Comparison of ENCODE assay signal across 13 cellular contexts in the genomic region with DNA sequence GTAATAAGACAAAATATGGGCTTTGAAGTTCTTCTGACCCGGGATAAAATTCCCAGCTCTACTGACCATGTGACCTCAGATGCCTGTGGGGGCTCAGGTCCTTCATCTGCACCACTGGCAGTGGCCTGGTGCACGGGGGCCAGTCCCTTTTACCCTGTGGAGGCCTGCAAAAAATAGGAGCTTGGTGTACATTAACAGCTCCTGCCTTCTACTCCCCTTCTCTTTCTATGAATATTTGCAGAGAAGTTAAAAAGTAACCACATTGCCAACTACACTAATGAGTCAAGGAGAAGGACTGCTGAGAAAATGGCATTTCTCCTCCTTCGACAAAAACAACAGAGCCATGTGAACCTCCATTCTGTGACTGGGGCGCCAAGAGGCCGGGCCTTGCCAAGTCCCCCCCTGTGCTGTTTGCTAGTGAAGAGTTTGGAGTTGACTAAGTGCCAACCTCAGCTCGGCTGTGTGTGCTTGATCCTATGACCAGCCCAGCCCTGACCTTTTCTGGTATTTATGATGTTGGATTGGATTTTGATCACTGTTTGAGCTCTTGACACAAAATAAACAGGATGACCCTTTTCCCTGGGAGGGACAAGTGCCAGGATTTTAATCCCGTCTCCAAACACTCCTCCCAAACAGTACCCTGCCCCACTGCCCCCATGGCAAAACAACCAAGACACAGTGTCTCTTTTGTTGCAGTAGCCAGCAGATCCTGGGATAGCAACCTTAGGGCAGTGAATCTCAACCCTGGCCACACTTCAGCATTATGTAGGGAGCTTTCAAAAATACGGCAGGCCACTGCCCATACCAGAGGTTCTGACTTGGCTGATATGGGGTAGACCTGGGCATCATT.
DNase-seq lines count a peak whose midpoint lies in the region; ATAC-seq and TF ChIP-seq lines count a peak whose summit lies in the region.
"Had no signal": no experiment of that assay in that cellular context is flagged by ENCODE, and none has a peak within 500 bp of the region (broad histone marks: within the 10 kb centered on the region; RNA-seq: fewer than 3 reads in every experiment).

No MANE protein-coding gene starts in this region.

- intact Hi-C loops in head of caudate nucleus (cut with DNase I), result no loop called here

- H2AK5ac ChIP-seq in trophoblast cell (ENCODE audit: low read length), result no peak overlapping the region

- H3K36me3 ChIP-seq in trophoblast cell (ENCODE audit: control insufficient read depth in 1 of 2, insufficient read depth in 2 of 2, low read length in 2 of 2), result no peaks in the 10 kb centered on the region

- DNase-seq in AG20443 (ENCODE audit: low spot score), result peak; percentile 39
- DNase-seq in NCI-H2029 (lab: John Stamatoyannopoulos, UW), result peak; percentile 50
- DNase-seq in head of caudate nucleus, result peak in 35 of 42 donors; percentile 9 to 79 (median 42)
- DNase-seq in trophoblast cell, result no peak
- no peak for DNase-seq in glutamatergic neuron
- DNase-seq in stimulated activated CD4-positive, alpha-beta T cell treated with anti-CD3 and anti-CD28 coated beads, Interleukin-4, amount 100 ng/mL, for 24 hours, result no peak
- no peak for DNase-seq in NCI-H748 (lab: John Stamatoyannopoulos, UW; ENCODE audit: unreplicated experiment)
- DNase-seq: activated naive CD4-positive, alpha-beta T cell treated with anti-CD3 and anti-CD28 coated beads, Interleukin-2, amount 10 ng/mL, durations not matched to agents 7 days and 5 days; CD4-positive, CD25-positive, alpha-beta regulatory T cell; NCI-H187 treated with DMSO at 0.1 percent for 48 hours; retina; stimulated activated naive CD4-positive, alpha-beta T cell had no signal

- no peak overlapping the region for H3K4me3 Mint-ChIP-seq in glutamatergic neuron (ENCODE audit: unreplicated experiment)
- H3K4me3 Mint-ChIP-seq: activated naive CD4-positive, alpha-beta T cell treated with anti-CD3 and anti-CD28 coated beads, Interleukin-2, amount 10 ng/mL, durations not matched to agents 7 days and 5 days; CD4-positive, CD25-positive, alpha-beta regulatory T cell had no signal

- H3K14ac ChIP-seq in trophoblast cell (ENCODE audit: low read length), result no peak overlapping the region

- no peak overlapping the region for H3K4me2 ChIP-seq in trophoblast cell (ENCODE audit: low read length)

- H3K9me3 ChIP-seq in trophoblast cell (ENCODE audit: insufficient read depth, low read depth, low read length), result no peaks in the 10 kb centered on the region

- H2BK12ac ChIP-seq in trophoblast cell (ENCODE audit: low read length), result peak overlapping the region; percentile 42

- H3K27me3 ChIP-seq in trophoblast cell (ENCODE audit: insufficient read depth, low read length), result no peaks in the 10 kb centered on the region

- H3K79me1 ChIP-seq in trophoblast cell (ENCODE audit: low read length), result peaks cover 6% of the 10 kb centered on the region

- no peak overlapping the region for H2BK120ac ChIP-seq in trophoblast cell (ENCODE audit: insufficient read depth, low read length, poor library complexity)

- H3K27me3 Mint-ChIP-seq in glutamatergic neuron (ENCODE audit: unreplicated experiment), result peaks cover 2% of the 10 kb centered on the region
- H3K27me3 Mint-ChIP-seq: activated naive CD4-positive, alpha-beta T cell treated with anti-CD3 and anti-CD28 coated beads, Interleukin-2, amount 10 ng/mL, durations not matched to agents 7 days and 5 days; CD4-positive, CD25-positive, alpha-beta regulatory T cell had no signal

- no peaks in the 10 kb centered on the region for H3K36me3 Mint-ChIP-seq in glutamatergic neuron (ENCODE audit: unreplicated experiment)
- H3K36me3 Mint-ChIP-seq: activated naive CD4-positive, alpha-beta T cell treated with anti-CD3 and anti-CD28 coated beads, Interleukin-2, amount 10 ng/mL, durations not matched to agents 7 days and 5 days; CD4-positive, CD25-positive, alpha-beta regulatory T cell had no signal

- peak overlapping the region; percentile 20 for H4K91ac ChIP-seq in trophoblast cell (ENCODE audit: low read depth, low read length)

- H3K79me2 ChIP-seq in trophoblast cell (ENCODE audit: control insufficient read depth, insufficient read depth, low read length, poor library complexity), result no peaks in the 10 kb centered on the region

- H3K4me1 ChIP-seq in trophoblast cell (ENCODE audit: control insufficient read depth in 1 of 2, insufficient read depth in 2 of 2, low read length in 2 of 2), result peaks cover 11 to 13% of the 10 kb centered on the region in 2 experiments

- TF ChIP-seq CTCF in glutamatergic neuron (IDR thresholded peaks at IDR 0.05; ENCODE audit: partially characterized antibody, unreplicated experiment), result no peak

- no peak overlapping the region for H4K12ac ChIP-seq in trophoblast cell (ENCODE audit: low read depth, low read length)

- H3K4me3 ChIP-seq in trophoblast cell (ENCODE audit: low read depth, low read length), result no peak overlapping the region

- peaks cover 4% of the 10 kb centered on the region for H3K4me1 Mint-ChIP-seq in glutamatergic neuron (ENCODE audit: low read depth, unreplicated experiment)
- H3K4me1 Mint-ChIP-seq: activated naive CD4-positive, alpha-beta T cell treated with anti-CD3 and anti-CD28 coated beads, Interleukin-2, amount 10 ng/mL, durations not matched to agents 7 days and 5 days; CD4-positive, CD25-positive, alpha-beta regulatory T cell had no signal

- H3K18ac ChIP-seq in trophoblast cell (ENCODE audit: low read length), result no peak overlapping the region

- no peak overlapping the region for H4K8ac ChIP-seq in trophoblast cell (ENCODE audit: low read depth, low read length)

- no peak overlapping the region for H3K27ac Mint-ChIP-seq in glutamatergic neuron (ENCODE audit: unreplicated experiment)
- H3K27ac Mint-ChIP-seq: activated naive CD4-positive, alpha-beta T cell treated with anti-CD3 and anti-CD28 coated beads, Interleukin-2, amount 10 ng/mL, durations not matched to agents 7 days and 5 days; CD4-positive, CD25-positive, alpha-beta regulatory T cell had no signal

- no peak overlapping the region for H2AFZ ChIP-seq in trophoblast cell (ENCODE audit: insufficient read depth, low read length, poor library complexity)

- no peak for ATAC-seq in HG02642 (IDR thresholded peaks at IDR 0.05; ENCODE audit: poor library complexity, unreplicated experiment)

- no peak overlapping the region for H3K27ac ChIP-seq in trophoblast cell (ENCODE audit: low read depth, low read length)

- H2BK5ac ChIP-seq in trophoblast cell (ENCODE audit: low read depth, low read length, poor library complexity), result peak overlapping the region; percentile 11

- H3K23ac ChIP-seq in trophoblast cell (ENCODE audit: low read length), result no peak overlapping the region

- WGBS in trophoblast cell (ENCODE audit: extremely low coverage, insufficient coverage, insufficient read length), result no CpG with 5 or more reads among the region's 8 CpGs

- H3K9me3 Mint-ChIP-seq in glutamatergic neuron (ENCODE audit: unreplicated experiment), result peaks cover 3% of the 10 kb centered on the region

- no peak overlapping the region for H3K9ac ChIP-seq in trophoblast cell (ENCODE audit: low read length)

- H3K4ac ChIP-seq in trophoblast cell (ENCODE audit: low read depth, low read length), result no peak overlapping the region

Comparison
In these comparisons a context has a peak if more than half of its experiments do, and no peak if none do; other contexts are left out.
1. DNase-seq: peak in AG20443 (single experiment), NCI-H2029 (single experiment) and head of caudate nucleus (35 of 42); none in trophoblast cell (0 of 2), glutamatergic neuron (single experiment), stimulated activated CD4-positive, alpha-beta T cell treated with anti-CD3 and anti-CD28 coated beads, Interleukin-4, amount 100 ng/mL, for 24 hours (single experiment) and NCI-H748 (single experiment).